1 cellular context compared by ENCODE assay signal in the genomic region with DNA sequence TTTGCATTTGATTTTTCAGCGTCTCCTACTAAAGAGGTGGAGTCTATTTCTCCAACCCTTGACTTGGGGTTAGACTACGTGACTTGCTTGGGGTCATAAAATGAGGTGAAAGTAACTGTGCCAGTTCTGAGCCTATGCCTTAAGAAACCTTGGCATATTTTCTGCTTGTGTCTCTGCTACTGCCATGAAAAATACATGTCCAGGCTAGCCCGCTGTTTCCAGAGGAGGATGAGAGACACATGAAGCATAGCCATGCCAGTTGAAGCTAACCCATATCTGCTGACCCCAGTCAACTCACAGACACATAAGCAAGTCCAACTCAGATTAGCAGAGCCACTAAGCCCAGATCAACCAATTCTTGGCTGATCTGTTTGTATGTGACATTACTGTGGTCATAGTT.
TF ChIP-seq lines count a peak whose summit lies in the region.

No MANE protein-coding gene starts in this region.

TF ChIP-seq in H1, 55 proteins besides CTCF, POLR2A, EP300 and RAD21:
- TF ChIP-seq TAF7 (optimal IDR thresholded peaks at IDR 0.05; ENCODE audit: borderline replicate concordance, low read depth, low read length) = no peak
- TF ChIP-seq GABPA (IDR thresholded peaks at IDR 0.05; ENCODE audit: borderline replicate concordance, insufficient read depth, low read length) = no peak
- TF ChIP-seq TCF12 (IDR thresholded peaks at IDR 0.05; ENCODE audit: low read depth, low read length) = no peak
- TF ChIP-seq SP4 (IDR thresholded peaks at IDR 0.05; ENCODE audit: low read length) = no peak
- no peak for TF ChIP-seq SP2 (IDR thresholded peaks at IDR 0.05; ENCODE audit: low read length)
- no peak for TF ChIP-seq CHD2 (IDR thresholded peaks at IDR 0.05; ENCODE audit: low read length)
- no peak for TF ChIP-seq CHD7 (IDR thresholded peaks at IDR 0.05; ENCODE audit: insufficient replicate concordance, low read length)
- no peak for TF ChIP-seq E2F6 (IDR thresholded peaks at IDR 0.05)
- no peak for TF ChIP-seq CREB1 (IDR thresholded peaks at IDR 0.05)
- no peak for TF ChIP-seq KDM5A (IDR thresholded peaks at IDR 0.05; ENCODE audit: low read length)
- no peak for TF ChIP-seq TAF1 (IDR thresholded peaks at IDR 0.05; ENCODE audit: low read depth, low read length)
- no peak for TF ChIP-seq HDAC6 (IDR thresholded peaks at IDR 0.05; ENCODE audit: low read depth, low read length)
- no peak for TF ChIP-seq MAX (IDR thresholded peaks at IDR 0.05)
- no peak for TF ChIP-seq CBX8 (IDR thresholded peaks at IDR 0.05; ENCODE audit: borderline replicate concordance, low read depth, low read length)
- TF ChIP-seq PHF8 (conservative IDR thresholded peaks at IDR 0.05; ENCODE audit: low read depth, low read length) = no peak
- no peak for TF ChIP-seq FOSL1 (IDR thresholded peaks at IDR 0.05; ENCODE audit: insufficient read depth, low read depth, low read length)
- TF ChIP-seq JUN (IDR thresholded peaks at IDR 0.05; ENCODE audit: low read depth, low read length) = no peak
